1 cellular context compared by ENCODE assay signal in genomic region chr1:92192246-92192645, GRCh38.
TF ChIP-seq lines count a peak whose summit lies in the region.

No MANE protein-coding gene starts in this region.

TF ChIP-seq in K562, 482 proteins besides CTCF, POLR2A, EP300 and RAD21 (continued from another document):
- no peak for TF ChIP-seq CBX5 (IDR thresholded peaks at IDR 0.05; ENCODE audit: borderline replicate concordance, low read depth)
- TF ChIP-seq L3MBTL2 (IDR thresholded peaks at IDR 0.05): no peak
- no peak for TF ChIP-seq ZBTB1 (CRISPR knock-in tag; IDR thresholded peaks at IDR 0.05; ENCODE audit: borderline replicate concordance, low read depth)
- no peak for TF ChIP-seq ZFP36 (IDR thresholded peaks at IDR 0.05; ENCODE audit: low read depth, low read length, partially characterized antibody)
